In the genomic region with DNA sequence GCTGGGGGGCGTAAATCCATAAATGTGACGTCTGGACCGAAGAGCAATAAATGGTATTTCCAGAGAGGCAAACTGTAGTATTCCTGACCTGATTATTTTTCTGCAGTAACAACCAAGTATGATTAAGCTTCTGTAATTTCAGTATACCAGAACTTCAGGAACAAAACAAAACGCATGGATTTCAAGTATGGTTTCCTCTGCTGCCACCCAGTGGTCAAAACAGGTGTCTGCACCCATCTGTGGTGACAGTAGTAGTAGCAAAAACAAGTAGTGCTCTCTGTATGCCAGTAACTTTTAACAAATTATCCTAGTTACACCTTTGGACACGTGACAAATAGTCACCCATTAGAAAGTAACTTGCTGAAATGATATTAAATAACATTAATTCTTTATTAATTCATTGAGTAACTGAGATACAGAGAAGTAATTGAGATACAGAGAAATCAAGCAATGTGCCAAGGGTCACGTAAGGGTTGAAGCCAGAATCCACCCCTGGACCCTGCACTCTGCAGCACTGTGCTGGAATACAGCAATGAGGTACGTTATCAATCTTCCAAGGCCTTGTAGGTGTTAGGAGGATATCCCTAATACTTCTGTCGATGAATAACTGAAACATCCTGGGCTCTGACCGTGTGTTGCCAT, we compare ENCODE assay signal across 9 cellular contexts. TPM values are rescaled to one million over a fixed set of nuclear protein-coding genes. Genes with fewer than 3 reads are reported as not detected.
DNase-seq lines count a peak whose midpoint lies in the region; ATAC-seq and TF ChIP-seq lines count a peak whose summit lies in the region.
"Had no signal": no experiment of that assay in that cellular context is flagged by ENCODE, and none has a peak within 500 bp of the region (broad histone marks: within the 10 kb centered on the region; RNA-seq: fewer than 3 reads in every experiment).

No MANE protein-coding gene starts in this region.

- H3K4me2 ChIP-seq in Loucy (ENCODE audit: low read depth, low read length, poor library complexity, severe bottlenecking) = no peak overlapping the region

- H3K9ac ChIP-seq in Loucy (ENCODE audit: low read depth, low read length, poor library complexity, severe bottlenecking) = no peak overlapping the region

- no peaks in the 10 kb centered on the region for H3K79me2 ChIP-seq in Loucy (ENCODE audit: insufficient read depth, low read length)

- no peaks in the 10 kb centered on the region for H4K20me1 ChIP-seq in Loucy (ENCODE audit: insufficient read depth, low read length, poor library complexity, severe bottlenecking)

- 51% methylated on average over 9 of the region's 9 CpGs for WGBS in heart right ventricle, 2 donors

- POLR2A ChIA-PET in Caco-2 (lab: Charles Lee) = interaction anchor here (2.0 kb wide), 1 partner anchor 10 kb away, joined by 12 read pairs; the partner anchor contains the start of gene RWDD1
- POLR2A ChIA-PET in activated naive CD8-positive, alpha-beta T cell treated with anti-CD3 and anti-CD28 coated beads, Interleukin-2, amount 10 ng/mL, durations not matched to agents 7 days and 5 days (lab: Charles Lee) = no interaction called here

- H3K4me1 Mint-ChIP-seq in Caco-2 (ENCODE audit: low read depth, unreplicated experiment) = peaks cover 26% of the 10 kb centered on the region
- H3K4me1 Mint-ChIP-seq in activated naive CD8-positive, alpha-beta T cell treated with anti-CD3 and anti-CD28 coated beads, Interleukin-2, amount 10 ng/mL, durations not matched to agents 7 days and 5 days = peaks cover 4% of the 10 kb centered on the region

- ATAC-seq in GM21529 (IDR thresholded peaks at IDR 0.05; ENCODE audit: unreplicated experiment) = peak; percentile 67
- ATAC-seq in SK-N-SH treated with all-trans-retinoic acid at 6 μM for 48 hours = peak; percentile 64
- ATAC-seq in activated naive CD8-positive, alpha-beta T cell treated with anti-CD3 and anti-CD28 coated beads, Interleukin-2, amount 10 ng/mL, durations not matched to agents 7 days and 5 days (ENCODE audit: low read depth) = peak; percentile 62
- ATAC-seq in heart right ventricle = peak in 7 of 8 donors; percentile 43 to 67 (median 65)
- no peak for ATAC-seq in GM18505 (IDR thresholded peaks at IDR 0.05; ENCODE audit: unreplicated experiment)

- no peaks in the 10 kb centered on the region for H3K27me3 Mint-ChIP-seq in Caco-2 (ENCODE audit: insufficient read depth, unreplicated experiment)
- H3K27me3 Mint-ChIP-seq in activated naive CD8-positive, alpha-beta T cell treated with anti-CD3 and anti-CD28 coated beads, Interleukin-2, amount 10 ng/mL, durations not matched to agents 7 days and 5 days = peaks cover 17% of the 10 kb centered on the region

- H3K27me3 ChIP-seq in Caco-2 (replicated peaks; ENCODE audit: control insufficient read depth, insufficient read depth, low read length) (no peaks in the 10 kb centered on the region), Loucy (ENCODE audit: insufficient read depth, low read length, poor library complexity, severe bottlenecking) (no peaks in the 10 kb centered on the region), heart right ventricle (peaks cover 0 to 3% (median 0%) of the 10 kb centered on the region in 7 donors)

- BruUV-seq in Caco-2 (replicated peaks; lab: Mats Ljungman, UMichigan) = no TSS peak

- H3K9me2 ChIP-seq in Loucy (replicated peaks; ENCODE audit: low read depth, low read length) = no peaks in the 10 kb centered on the region

- DNase-seq in Caco-2 (peak; percentile 68 to 73), heart right ventricle (peak; percentile 64 to 71), putamen (ENCODE audit: low spot score) (peak; percentile 63)
- DNase-seq in activated naive CD8-positive, alpha-beta T cell treated with anti-CD3 and anti-CD28 coated beads, Interleukin-2, amount 10 ng/mL, durations not matched to agents 7 days and 5 days = peak; percentile 53

- H3K27ac ChIP-seq in heart right ventricle = no peak overlapping the region

- H3K36me3 Mint-ChIP-seq in Caco-2 (ENCODE audit: insufficient read depth, unreplicated experiment) = peaks cover 5% of the 10 kb centered on the region
- no peaks in the 10 kb centered on the region for H3K36me3 Mint-ChIP-seq in activated naive CD8-positive, alpha-beta T cell treated with anti-CD3 and anti-CD28 coated beads, Interleukin-2, amount 10 ng/mL, durations not matched to agents 7 days and 5 days

- H3K9me3 ChIP-seq in Caco-2 (no peaks in the 10 kb centered on the region), Loucy (ENCODE audit: insufficient read depth, low read depth, low read length) (no peaks in the 10 kb centered on the region), heart right ventricle (no peaks in the 10 kb centered on the region)

- no peaks in the 10 kb centered on the region for H3K36me3 ChIP-seq in Caco-2 (ENCODE audit: control insufficient read depth, insufficient read depth, low read length)
- no peaks in the 10 kb centered on the region for H3K36me3 ChIP-seq in Loucy (ENCODE audit: insufficient read depth, low read length)
- no peaks in the 10 kb centered on the region for H3K36me3 ChIP-seq in heart right ventricle

- intact Hi-C loops in Caco-2 (cut with micrococcal nuclease; ENCODE audit: unreplicated experiment) (loop anchor here (1.0 to 5.0 kb wide), 5 partner anchors 25 to 344 kb away; partner anchors contain the start of gene CALHM5), heart right ventricle (cut with DNase I) (loop anchor here in 9 of 10 donors (1.0 to 10.0 kb wide), 8 partner anchors 25 to 347 kb away; partner anchors contain the start of gene TSPYL1 (in 3 of the 9))

- no peak for TF ChIP-seq POLR2A in GM18505 (IDR thresholded peaks at IDR 0.05; ENCODE audit: borderline replicate concordance, extremely low read depth, insufficient read depth, insufficient read length)

- H3F3A ChIP-seq in Loucy (ENCODE audit: low read depth) = no peaks in the 10 kb centered on the region

- CTCF ChIA-PET in Caco-2 (lab: Charles Lee) = interaction anchor here (0.7 to 2.0 kb wide), 9 partner anchors 9 to 293 kb away, joined by 3 to 13 read pairs (median 4); partner anchors contain the start of gene CALHM5

- TF ChIP-seq CTCF in Caco-2 (IDR thresholded peaks at IDR 0.05; ENCODE audit: insufficient read depth in 1 of 2, low read depth in 1 of 2, low read length in 1 of 2, severe bottlenecking in 1 of 2, unreplicated experiment in 1 of 2) (peak; percentile 70 to 91), Loucy (conservative IDR thresholded peaks at IDR 0.05; ENCODE audit: low read length) (peak; percentile 97), heart right ventricle (IDR thresholded peaks at IDR 0.05) (peak; percentile 81 to 96 (median 95))

- H2AFZ ChIP-seq in Loucy (ENCODE audit: low read length) = peak overlapping the region; percentile 39

- no peak overlapping the region for H3K27ac Mint-ChIP-seq in Caco-2 (ENCODE audit: unreplicated experiment)
- H3K27ac Mint-ChIP-seq in activated naive CD8-positive, alpha-beta T cell treated with anti-CD3 and anti-CD28 coated beads, Interleukin-2, amount 10 ng/mL, durations not matched to agents 7 days and 5 days = no peak overlapping the region

- H3K4me3 Mint-ChIP-seq in Caco-2 (ENCODE audit: unreplicated experiment) = no peak overlapping the region
- H3K4me3 Mint-ChIP-seq in activated naive CD8-positive, alpha-beta T cell treated with anti-CD3 and anti-CD28 coated beads, Interleukin-2, amount 10 ng/mL, durations not matched to agents 7 days and 5 days = no peak overlapping the region

- H3K9me3 Mint-ChIP-seq in Caco-2 (ENCODE audit: unreplicated experiment) = no peaks in the 10 kb centered on the region
- no peaks in the 10 kb centered on the region for H3K9me3 Mint-ChIP-seq in activated naive CD8-positive, alpha-beta T cell treated with anti-CD3 and anti-CD28 coated beads, Interleukin-2, amount 10 ng/mL, durations not matched to agents 7 days and 5 days

- H3K4me3 ChIP-seq in Caco-2 (ENCODE audit: low read depth, low read length) = no peak overlapping the region
- H3K4me3 ChIP-seq in Loucy (ENCODE audit: low read length, poor library complexity, severe bottlenecking) = no peak overlapping the region
- peak overlapping the region in 1 of 10 donors; percentile 4 for H3K4me3 ChIP-seq in heart right ventricle

- H3K4me1 ChIP-seq in Caco-2 (peaks cover 15% of the 10 kb centered on the region), Loucy (ENCODE audit: insufficient read depth, low read length, poor library complexity, severe bottlenecking) (no peaks in the 10 kb centered on the region), heart right ventricle (peaks cover 0 to 12% (median 8%) of the 10 kb centered on the region in 9 donors)

TF ChIP-seq in SK-N-SH treated with all-trans-retinoic acid at 6 μM for 48 hours, 23 proteins besides CTCF, POLR2A, EP300 and RAD21 (continues in another document):
- TF ChIP-seq GLIS3 (CRISPR knock-in tag; IDR thresholded peaks at IDR 0.05) = no peak

RNA-seq across cellular contexts. Expression of gene CALHM4, which starts 7.9 kb away (rescaled TPM):
- total RNA-seq in Caco-2 (2022) (1.8 and 3.4 TPM in 2 replicates), heart right ventricle (under 1 TPM in 1 of 10 donors, not detected in 9; 0.26 TPM)
- not detected for total RNA-seq in activated naive CD8-positive, alpha-beta T cell treated with anti-CD3 and anti-CD28 coated beads, Interleukin-2, amount 10 ng/mL, durations not matched to agents 7 days and 5 days
- under 1 TPM; 0.09 to 0.22 TPM for polyA plus RNA-seq in heart right ventricle
- total RNA-seq: T-helper 1 cell treated with Interleukin-12 subunit alpha and Interleukin-12 subunit beta and Interleukin-4 antibody, amounts not matched to agents 30 ng/mL and 1 ng/mL, for 36 hours had no signal

RNA-seq across cellular contexts. Expression of gene RWDD1, which starts 9.8 kb away (rescaled TPM):
- total RNA-seq in Caco-2 (2022) (35.0 and 37.9 TPM in 2 replicates), heart right ventricle (10 to 100 TPM; 40.8 to 79.7 (median 49.7) TPM)
- 10 to 100 TPM; 33.2 to 36.6 TPM for total RNA-seq in activated naive CD8-positive, alpha-beta T cell treated with anti-CD3 and anti-CD28 coated beads, Interleukin-2, amount 10 ng/mL, durations not matched to agents 7 days and 5 days
- polyA plus RNA-seq in heart right ventricle = 100 to 1,000 TPM in 1 of 2 donors, 10 to 100 TPM in 1; 80.3 to 123 TPM

RNA-seq across cellular contexts. Expression of gene TRAPPC3L, which starts 16.0 kb away (rescaled TPM):
- total RNA-seq in Caco-2 (2022) = not detected in 2 replicates
- total RNA-seq in activated naive CD8-positive, alpha-beta T cell treated with anti-CD3 and anti-CD28 coated beads, Interleukin-2, amount 10 ng/mL, durations not matched to agents 7 days and 5 days = not detected
- under 1 TPM in 6 of 10 donors, not detected in 4; 0.09 to 0.26 (median 0.23) TPM for total RNA-seq in heart right ventricle
- polyA plus RNA-seq in heart right ventricle = under 1 TPM; 0.03 to 0.22 TPM
- total RNA-seq: T-helper 1 cell treated with Interleukin-12 subunit alpha and Interleukin-12 subunit beta and Interleukin-4 antibody, amounts not matched to agents 30 ng/mL and 1 ng/mL, for 36 hours had no signal

RNA-seq across cellular contexts. Expression of gene CALHM5, which starts 50.1 kb away (rescaled TPM):
- 1.1 and 1.3 TPM in 2 replicates for total RNA-seq in Caco-2 (2022)
- total RNA-seq in activated naive CD8-positive, alpha-beta T cell treated with anti-CD3 and anti-CD28 coated beads, Interleukin-2, amount 10 ng/mL, durations not matched to agents 7 days and 5 days = not detected
- total RNA-seq in heart right ventricle = 1 to 10 TPM; 1.1 to 2.8 (median 1.5) TPM
- 1 to 10 TPM; 1.2 TPM for polyA plus RNA-seq in heart right ventricle
- total RNA-seq: T-helper 1 cell treated with Interleukin-12 subunit alpha and Interleukin-12 subunit beta and Interleukin-4 antibody, amounts not matched to agents 30 ng/mL and 1 ng/mL, for 36 hours had no signal

RNA-seq across cellular contexts. Expression of gene RSPH4A, which starts 54.8 kb away (rescaled TPM):
- total RNA-seq in Caco-2 (2022) = 0.20 and 0.23 TPM in 2 replicates
- under 1 TPM; 0.14 to 0.22 TPM for total RNA-seq in activated naive CD8-positive, alpha-beta T cell treated with anti-CD3 and anti-CD28 coated beads, Interleukin-2, amount 10 ng/mL, durations not matched to agents 7 days and 5 days
- under 1 TPM in 8 of 10 donors, not detected in 2; 0.11 to 0.55 (median 0.22) TPM for total RNA-seq in heart right ventricle
- under 1 TPM; 0.14 to 0.44 TPM for polyA plus RNA-seq in heart right ventricle
